In genomic region chr5:38911933-38912332, GRCh38 we compare ENCODE assay signal across 31 cellular contexts.
DNase-seq lines count a peak whose midpoint lies in the region; ATAC-seq, FAIRE-seq and TF ChIP-seq lines count a peak whose summit lies in the region.
"Had no signal": no experiment of that assay in that cellular context is flagged by ENCODE, and none has a peak within 500 bp of the region (broad histone marks: within the 10 kb centered on the region; RNA-seq: fewer than 3 reads in every experiment).

No MANE protein-coding gene starts in this region.

- DNase-seq in GM12891 (ENCODE audit: insufficient read length, low spot score) (no peak), K562 (ENCODE audit: extremely low read depth in 1 of 4, low spot score in 3 of 4) (no peak), left lobe of liver (ENCODE audit: low spot score) (no peak), PC-9 (no peak)
- DNase-seq: 8988T; ACHN; AML-193; BE2C; C1 segment of cervical spinal cord; Caco-2; Calu3; CD4-positive, alpha-beta memory T cell; CD4-positive, alpha-beta T cell; CD4-positive, CD25-positive, alpha-beta regulatory T cell; CD8-positive, alpha-beta memory T cell; CD8-positive, alpha-beta T cell; COR-L47; DMS 273 treated with DMSO at 0.1 percent for 48 hours; DMS153; DMS53; DMS79; DMS79 treated with DMSO at 0.1 percent for 48 hours; DND-41; EL had no signal

- CTCF ChIA-PET in K562 (lab: Yijun Ruan, JAX; ENCODE audit: low intra/inter-chr PET ratio), result no interaction called here
- CTCF ChIA-PET in PC-9 (lab: Charles Lee), result interaction anchor here (0.7 kb wide), 1 partner anchor 55 kb away, joined by 5 read pairs; no protein-coding TSS in a partner anchor

- intact Hi-C loops in K562 (cut with micrococcal nuclease), result no loop called here
- intact Hi-C loops in PC-9 (cut with micrococcal nuclease; ENCODE audit: unreplicated experiment), result no loop called here

- TF ChIP-seq RAD21 in K562 (CRISPR knock-in tag; conservative IDR thresholded peaks at IDR 0.05 in 1 of 2, IDR thresholded peaks at IDR 0.05 in 1 of 2), result no peak

- in situ Hi-C loops in K562 (cut with MboI), result no loop called here

- H3K4me1 ChIP-seq in K562 (replicated peaks in 1 of 2; ENCODE audit: control insufficient read depth in 2 of 2, insufficient read depth in 2 of 2, low read length in 2 of 2) (no peaks in the 10 kb centered on the region), PC-9 (replicated peaks; ENCODE audit: insufficient read depth) (no peaks in the 10 kb centered on the region)
- H3K4me1 ChIP-seq: A549; BE2C; BLaER1; BLaER1 treated with 17β-estradiol and CSF1 and Interleukin-3, amounts not matched to agents 10 nM and 100 nM; Caco-2 had no signal

- H3K4me2 ChIP-seq in K562 (ENCODE audit: insufficient read depth, low read length) (no peak overlapping the region), PC-9 (no peak overlapping the region)
- H3K4me2 ChIP-seq: A549; BLaER1; BLaER1 treated with 17β-estradiol and CSF1 and Interleukin-3, amounts not matched to agents 10 nM and 100 nM had no signal

- H3K9me2 ChIP-seq in PC-9 (ENCODE audit: insufficient read depth), result no peaks in the 10 kb centered on the region

- H3K9me1 ChIP-seq in K562 (ENCODE audit: control insufficient read depth, insufficient read depth, low read length), result no peaks in the 10 kb centered on the region

- H2AFZ ChIP-seq in K562 (ENCODE audit: low read depth, low read length) (no peak overlapping the region), PC-9 (no peak overlapping the region)

- TF ChIP-seq POLR2A in GM12891 (IDR thresholded peaks at IDR 0.05; ENCODE audit: low read depth, low read length), result no peak
- no peak for TF ChIP-seq POLR2A in K562 (conservative IDR thresholded peaks at IDR 0.05)

- H3K9me3 ChIP-seq in K562 (replicated peaks; ENCODE audit: control insufficient read depth, insufficient read depth, low read depth, low read length), result no peaks in the 10 kb centered on the region
- peaks cover 46% of the 10 kb centered on the region for H3K9me3 ChIP-seq in PC-9 (ENCODE audit: insufficient read depth, low read depth)
- H3K9me3 ChIP-seq: BE2C, Caco-2 had no signal

- H3K27ac ChIP-seq in K562 (ENCODE audit: extremely low read depth, low read depth, low read length) (no peak overlapping the region), PC-9 (no peak overlapping the region)
- H3K27ac ChIP-seq: 22Rv1; A549; BLaER1; BLaER1 treated with 17β-estradiol and CSF1 and Interleukin-3, amounts not matched to agents 10 nM and 100 nM; C4-2B had no signal

- H4K20me1 ChIP-seq in K562 (replicated peaks; ENCODE audit: control insufficient read depth, insufficient read depth, low read length) (no peaks in the 10 kb centered on the region), PC-9 (ENCODE audit: insufficient read depth) (no peaks in the 10 kb centered on the region)
- H4K20me1 ChIP-seq: BLaER1; BLaER1 treated with 17β-estradiol and CSF1 and Interleukin-3, amounts not matched to agents 10 nM and 100 nM had no signal

- H3K4me3 ChIP-seq in K562 (no peak overlapping the region), PC-9 (no peak overlapping the region)
- H3K4me3 ChIP-seq: A549; BLaER1; BLaER1 treated with 17β-estradiol and CSF1 and Interleukin-3, amounts not matched to agents 10 nM and 100 nM had no signal

- TF ChIP-seq EP300 in K562 (IDR thresholded peaks at IDR 0.05; ENCODE audit: low read length), result no peak

- ATAC-seq in K562, result no peak
- ATAC-seq in left lobe of liver, result no peak
- ATAC-seq: A549; CD8-positive, alpha-beta T cell had no signal

- POLR2A ChIA-PET in K562 (lab: Yijun Ruan, JAX) (no interaction called here), PC-9 (lab: Charles Lee; ENCODE audit: unreplicated experiment) (interaction anchor here (0.6 kb wide), 1 partner anchor 65 kb away, joined by 3 read pairs; no protein-coding TSS in a partner anchor)

- TF ChIP-seq CTCF in K562 (IDR thresholded peaks at IDR 0.05 in 2 of 3, conservative IDR thresholded peaks at IDR 0.05 in 1 of 3; ENCODE audit: insufficient read depth in 2 of 3, low read depth in 1 of 3, low read length in 3 of 3), result no peak
- TF ChIP-seq CTCF in PC-9 (conservative IDR thresholded peaks at IDR 0.05), result no peak

- H3K27me3 ChIP-seq in K562 (ENCODE audit: control insufficient read depth in 2 of 2, insufficient read depth in 2 of 2, low read length in 2 of 2) (0 out of 5 replicates have a peak, but pooled peaks cover 0 to 5% of the 10 kb centered on the region in 2 experiments), PC-9 (ENCODE audit: insufficient read depth, low read depth) (no peaks in the 10 kb centered on the region)
- H3K27me3 ChIP-seq: BLaER1; BLaER1 treated with 17β-estradiol and CSF1 and Interleukin-3, amounts not matched to agents 10 nM and 100 nM had no signal

- no peak overlapping the region for H3K9ac ChIP-seq in K562 (ENCODE audit: insufficient read depth in 1 of 2, low read depth in 2 of 2, low read length in 2 of 2)
- H3K9ac ChIP-seq: BLaER1; BLaER1 treated with 17β-estradiol and CSF1 and Interleukin-3, amounts not matched to agents 10 nM and 100 nM had no signal

- no peaks in the 10 kb centered on the region for H3K79me2 ChIP-seq in K562 (ENCODE audit: control insufficient read depth, insufficient read depth, low read length)
- no peaks in the 10 kb centered on the region for H3K79me2 ChIP-seq in PC-9 (ENCODE audit: low read depth)

- 1% methylated on average over 3 of the region's 3 CpGs for WGBS in K562 (ENCODE audit: insufficient coverage, low coverage, missing lambda C conversion rate)

- no peaks in the 10 kb centered on the region for H3K36me3 ChIP-seq in K562 (ENCODE audit: control insufficient read depth, insufficient read depth, low read length)
- peaks cover 35% of the 10 kb centered on the region for H3K36me3 ChIP-seq in PC-9 (ENCODE audit: low read depth)
- H3K36me3 ChIP-seq: BE2C; BLaER1; BLaER1 treated with 17β-estradiol and CSF1 and Interleukin-3, amounts not matched to agents 10 nM and 100 nM had no signal

- no peaks in the 10 kb centered on the region for H3F3A ChIP-seq in PC-9 (ENCODE audit: insufficient read depth, low read depth)

- BruUV-seq in K562 (replicated peaks; lab: Mats Ljungman, UMichigan) (no TSS peak), PC-9 (replicated peaks; lab: Mats Ljungman, UMichigan) (no TSS peak)

- FAIRE-seq in GM12891 (lab: Jason Lieb, UNC) (no peak), K562 (lab: Jason Lieb, UNC) (no peak)
- FAIRE-seq: A204.1, A549, D721Med had no signal

TF ChIP-seq in GM12891, 5 proteins besides CTCF, POLR2A, EP300 and RAD21:
- TF ChIP-seq SPI1 (IDR thresholded peaks at IDR 0.05; ENCODE audit: low read depth, low read length), result 0 out of 2 replicates have a peak, but pooled peaks have one; percentile 9
- no peak for TF ChIP-seq POLR2AphosphoS5 (IDR thresholded peaks at IDR 0.05; ENCODE audit: low read depth, low read length)
TF ChIP-seq in GM12891: peak in this region for 1.

TF ChIP-seq in K562, 482 proteins besides CTCF, POLR2A, EP300 and RAD21:
- TF ChIP-seq SREBF2 (CRISPR knock-in tag; IDR thresholded peaks at IDR 0.05) (no peak), HMBOX1 (IDR thresholded peaks at IDR 0.05) (no peak), PPARD (CRISPR knock-in tag; IDR thresholded peaks at IDR 0.05) (no peak), FOXM1 (IDR thresholded peaks at IDR 0.05; ENCODE audit: low read depth) (no peak), FOXM1 (CRISPR knock-in tag; IDR thresholded peaks at IDR 0.05; ENCODE audit: low read depth) (no peak), SPI1 (IDR thresholded peaks at IDR 0.05; ENCODE audit: borderline replicate concordance, low read depth, low read length) (peak; percentile 78), ZNF395 (CRISPR knock-in tag; IDR thresholded peaks at IDR 0.05) (no peak)
